8 cellular contexts compared by ENCODE assay signal in the genomic region with DNA sequence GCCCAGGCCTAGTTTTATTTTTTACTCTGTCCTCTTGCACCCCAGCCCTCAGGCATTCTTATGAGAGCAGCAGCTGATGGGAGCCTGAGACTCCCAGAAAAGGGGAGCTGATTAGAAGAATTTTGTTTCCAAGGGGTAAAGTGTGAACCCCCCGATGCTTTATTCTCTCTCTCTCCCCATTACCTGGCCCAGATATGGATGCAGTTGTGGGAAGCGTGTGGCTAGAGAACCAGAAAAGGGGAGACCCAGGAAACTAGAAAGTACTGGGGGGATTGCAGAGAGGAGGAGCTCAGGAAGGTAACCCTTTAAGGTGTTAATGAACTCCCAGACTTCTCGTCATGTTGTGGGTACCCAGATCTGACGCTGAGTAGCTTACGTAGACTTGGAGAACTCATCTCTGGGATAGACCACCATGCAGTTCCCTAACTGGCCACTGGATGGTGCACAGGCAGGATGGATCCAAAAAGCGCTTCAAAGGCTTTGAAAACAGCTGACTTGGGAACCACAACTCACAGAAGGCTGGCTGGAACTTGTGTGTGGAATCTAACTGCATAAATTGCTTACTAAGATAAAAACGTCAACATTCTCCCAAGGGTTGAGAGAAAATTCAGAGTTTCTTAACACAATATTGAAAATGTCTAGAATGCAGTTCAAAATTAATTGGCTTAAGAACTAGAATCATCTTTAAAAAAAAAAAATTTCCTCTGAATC.
DNase-seq lines count a peak whose midpoint lies in the region; ATAC-seq, FAIRE-seq and TF ChIP-seq lines count a peak whose summit lies in the region.

No MANE protein-coding gene starts in this region.

- H3K4me3 ChIP-seq in H7 (ENCODE audit: insufficient read depth, low read depth, low read length) (no peak overlapping the region), cardiac fibroblast (replicated peaks in 1 of 2; ENCODE audit: low read depth in 2 of 2, low read length in 2 of 2) (no peak overlapping the region)

- peaks cover 7% of the 10 kb centered on the region for H3K36me3 Mint-ChIP-seq in activated B cell treated with CpG ODN at 0.5 μM for 24 hours (ENCODE audit: low read depth)

- POLR2A ChIA-PET in activated B cell treated with CpG ODN at 0.5 μM for 24 hours (lab: Charles Lee) = interaction anchor here (0.7 to 2.8 kb wide), 7 partner anchors 9 to 94 kb away, joined by 3 to 11 read pairs (median 6); a partner anchor contains a TSS

- TF ChIP-seq CTCF in activated B cell treated with CpG ODN at 0.5 μM for 24 hours (IDR thresholded peaks at IDR 0.05) = peak; percentile 39
- TF ChIP-seq CTCF in cardiac fibroblast (IDR thresholded peaks at IDR 0.05; ENCODE audit: low read depth, low read length) = peak; percentile 99

- CTCF ChIA-PET in activated B cell treated with CpG ODN at 0.5 μM for 24 hours (lab: Charles Lee) = interaction anchor here (0.6 to 2.9 kb wide), 18 partner anchors 9 to 265 kb away, joined by 3 to 47 read pairs (median 4); a partner anchor contains a TSS

- H3K27me3 Mint-ChIP-seq in activated B cell treated with CpG ODN at 0.5 μM for 24 hours = no peaks in the 10 kb centered on the region

- DNase-seq in DMS53 (lab: John Stamatoyannopoulos, UW) (peak; percentile 91), H7 (peak; percentile 88), NCI-H2029 (lab: John Stamatoyannopoulos, UW) (peak; percentile 58), activated B cell treated with CpG ODN at 0.5 μM for 24 hours (peak; percentile 66), cardiac fibroblast (ENCODE audit: low read depth in 2 of 2) (peak; percentile 90 to 92)
- peak; percentile 82 for DNase-seq in stimulated activated CD4-positive, alpha-beta T cell treated with anti-CD3 and anti-CD28 coated beads, Interleukin-1b, Interleukin-23, amount 100 ng/mL, for 48 hours

- no peaks in the 10 kb centered on the region; the same call in 1 of the 2 replicates for H3K36me3 ChIP-seq in H7 (replicated peaks; ENCODE audit: control insufficient read depth, insufficient read depth, low read length)

- peak; percentile 95 for ATAC-seq in activated B cell treated with CpG ODN at 0.5 μM for 24 hours (ENCODE audit: low read depth)
- ATAC-seq in HG03469 (IDR thresholded peaks at IDR 0.05; ENCODE audit: unreplicated experiment) = no peak

- H3K27me3 ChIP-seq in H7 (ENCODE audit: control insufficient read depth, insufficient read depth, low read length) = no peaks in the 10 kb centered on the region

- H3K4me1 Mint-ChIP-seq in activated B cell treated with CpG ODN at 0.5 μM for 24 hours = peaks cover 32% of the 10 kb centered on the region

- intact Hi-C loops in activated B cell treated with CpG ODN at 0.5 μM for 24 hours (cut with micrococcal nuclease) = loop anchor here (1.0 kb wide), 5 partner anchors 10 to 96 kb away; a partner anchor contains a TSS

- H3K27ac Mint-ChIP-seq in activated B cell treated with CpG ODN at 0.5 μM for 24 hours = no peak overlapping the region

- FAIRE-seq in islet of Langerhans (lab: Jason Lieb, UNC) = peak; percentile 70

- H3K4me3 Mint-ChIP-seq in activated B cell treated with CpG ODN at 0.5 μM for 24 hours = no peak overlapping the region

- no peaks in the 10 kb centered on the region for H3K9me3 Mint-ChIP-seq in activated B cell treated with CpG ODN at 0.5 μM for 24 hours
